ENCODE assay signal across 1 cellular context in genomic region chr2:604385-604784, GRCh38.
TF ChIP-seq lines count a peak whose summit lies in the region.

No MANE protein-coding gene starts in this region.

TF ChIP-seq in SK-N-SH treated with all-trans-retinoic acid at 6 μM for 48 hours, 23 proteins besides CTCF, POLR2A, EP300 and RAD21 (continued from another document):
- TF ChIP-seq PATZ1 (CRISPR knock-in tag; IDR thresholded peaks at IDR 0.05; ENCODE audit: borderline replicate concordance) (no peak), TSHZ2 (CRISPR knock-in tag; IDR thresholded peaks at IDR 0.05) (no peak), OSR1 (CRISPR knock-in tag; IDR thresholded peaks at IDR 0.05) (no peak), ZNF8 (CRISPR knock-in tag; IDR thresholded peaks at IDR 0.05) (no peak), POU6F1 (CRISPR knock-in tag; IDR thresholded peaks at IDR 0.05; ENCODE audit: borderline replicate concordance, low read depth) (no peak), GLIS3 (CRISPR knock-in tag; IDR thresholded peaks at IDR 0.05) (no peak), CSRNP3 (CRISPR knock-in tag; IDR thresholded peaks at IDR 0.05) (no peak)
